In the genomic region with DNA sequence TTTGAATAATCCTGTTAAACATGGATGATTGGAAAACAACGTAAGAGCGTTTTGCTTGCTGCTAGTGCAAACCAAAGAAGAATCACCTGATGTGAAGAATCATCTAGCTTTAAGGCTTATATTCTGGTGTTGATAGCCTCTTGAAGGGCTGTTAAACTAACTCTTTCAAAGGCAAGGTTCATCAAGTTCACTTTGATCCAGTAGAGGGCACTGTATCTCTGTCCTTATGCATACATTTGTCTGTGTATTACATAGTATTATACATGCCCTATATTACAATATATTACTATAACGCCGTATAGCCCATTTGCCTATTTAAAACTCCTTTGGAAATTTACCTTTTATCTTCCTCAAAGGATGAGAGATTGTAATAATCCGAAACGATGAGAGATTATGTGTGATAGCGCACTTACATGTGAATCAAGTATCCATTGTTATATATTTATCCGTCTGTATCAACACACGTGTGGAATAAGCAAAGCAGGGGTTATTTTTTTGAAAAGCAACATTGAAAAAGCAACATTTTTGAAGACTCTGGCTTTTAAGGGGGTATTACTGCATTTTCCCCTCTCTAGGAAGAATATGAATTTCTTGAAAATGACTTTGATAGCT, we compare ENCODE assay signal across 9 cellular contexts. TPM values are rescaled to one million over a fixed set of nuclear protein-coding genes. Genes with fewer than 3 reads are reported as not detected.
DNase-seq lines count a peak whose midpoint lies in the region; ATAC-seq, FAIRE-seq and TF ChIP-seq lines count a peak whose summit lies in the region.
"Had no signal": no experiment of that assay in that cellular context is flagged by ENCODE, and none has a peak within 500 bp of the region (broad histone marks: within the 10 kb centered on the region; RNA-seq: fewer than 3 reads in every experiment).

No MANE protein-coding gene starts in this region.

- H3K4me1 ChIP-seq in adipocyte (ENCODE audit: control insufficient read depth, insufficient read depth, low read length) (peaks cover 5% of the 10 kb centered on the region), tibial nerve (no peaks in the 10 kb centered on the region), gastroesophageal sphincter (no peaks in the 10 kb centered on the region)

- no peak for TF ChIP-seq POLR2A in tibial nerve (IDR thresholded peaks at IDR 0.05)
- no peak for TF ChIP-seq POLR2A in gastroesophageal sphincter (IDR thresholded peaks at IDR 0.05)

- H3K27ac ChIP-seq in tibial nerve (no peak overlapping the region), gastroesophageal sphincter (no peak overlapping the region)

- TF ChIP-seq EP300 in tibial nerve (IDR thresholded peaks at IDR 0.05): no peak
- TF ChIP-seq EP300 in gastroesophageal sphincter (IDR thresholded peaks at IDR 0.05): no peak

- H3K36me3 ChIP-seq in adipocyte (ENCODE audit: control insufficient read depth, insufficient read depth, low read length, severe bottlenecking) (no peaks in the 10 kb centered on the region), tibial nerve (no peaks in the 10 kb centered on the region), gastroesophageal sphincter (no peaks in the 10 kb centered on the region)

- H3K27me3 ChIP-seq in adipocyte (replicated peaks; ENCODE audit: control insufficient read depth, insufficient read depth, low read length): peaks cover 37% of the 10 kb centered on the region
- H3K27me3 ChIP-seq in tibial nerve: no peaks in the 10 kb centered on the region
- peaks cover 17% of the 10 kb centered on the region for H3K27me3 ChIP-seq in gastroesophageal sphincter

- peak; percentile 24 for FAIRE-seq in islet of Langerhans (lab: Jason Lieb, UNC)

- TF ChIP-seq CTCF in tibial nerve (IDR thresholded peaks at IDR 0.05) (peak; percentile 38 to 67 (median 50)), gastroesophageal sphincter (IDR thresholded peaks at IDR 0.05) (peak in 2 of 4 experiments; percentile 23 to 39)

- ATAC-seq in gastroesophageal sphincter: no peak

- DNase-seq in COLO668 (lab: John Stamatoyannopoulos, UW; ENCODE audit: unreplicated experiment) (peak; percentile 8), H4 (ENCODE audit: low spot score) (peak; percentile 38), NCI-H226 (peak; percentile 5), adipocyte (ENCODE audit: low read depth) (peak; percentile 7), tibial nerve (ENCODE audit: low spot score in 2 of 2) (peak in 1 of 2 donors; percentile 63), ecto neural progenitor cell (ENCODE audit: low spot score) (no peak)
- DNase-seq: left cardiac atrium had no signal

- no peak overlapping the region for H3K9ac ChIP-seq in adipocyte (ENCODE audit: low read length)

- 60 to 62% methylated on average over 9 of the region's 9 CpGs for WGBS in tibial nerve, 2 donors
- WGBS in gastroesophageal sphincter (ENCODE audit: low coverage in 1 of 2), 2 donors: 61 to 62% methylated on average over 7 to 9 of the region's 9 CpGs

- H3K9me3 ChIP-seq in adipocyte (ENCODE audit: control insufficient read depth, low read length): peaks cover 6% of the 10 kb centered on the region
- H3K9me3 ChIP-seq in tibial nerve: peaks cover 0 to 5% (median 0%) of the 10 kb centered on the region in 4 donors
- H3K9me3 ChIP-seq in gastroesophageal sphincter: peaks cover 0 to 6% (median 0%) of the 10 kb centered on the region in 3 donors

- H3K4me3 ChIP-seq in adipocyte (ENCODE audit: low read length) (no peak overlapping the region), tibial nerve (no peak overlapping the region), gastroesophageal sphincter (no peak overlapping the region)

RNA-seq across cellular contexts. Expression of a gene that starts 50.8 kb away (rescaled TPM):
- total RNA-seq in H4 (2014; rRNA removed; shearing (Covaris generic)): 34.1 and 37.3 TPM in 2 replicates
- total RNA-seq in tibial nerve (10 to 100 TPM; 39.0 to 69.0 (median 54.0) TPM), gastroesophageal sphincter (10 to 100 TPM in 3 of 4 donors, 1 to 10 TPM in 1; 5.6 to 22.7 (median 15.1) TPM)
